ENCODE assay signal across 8 cellular contexts in the genomic region with DNA sequence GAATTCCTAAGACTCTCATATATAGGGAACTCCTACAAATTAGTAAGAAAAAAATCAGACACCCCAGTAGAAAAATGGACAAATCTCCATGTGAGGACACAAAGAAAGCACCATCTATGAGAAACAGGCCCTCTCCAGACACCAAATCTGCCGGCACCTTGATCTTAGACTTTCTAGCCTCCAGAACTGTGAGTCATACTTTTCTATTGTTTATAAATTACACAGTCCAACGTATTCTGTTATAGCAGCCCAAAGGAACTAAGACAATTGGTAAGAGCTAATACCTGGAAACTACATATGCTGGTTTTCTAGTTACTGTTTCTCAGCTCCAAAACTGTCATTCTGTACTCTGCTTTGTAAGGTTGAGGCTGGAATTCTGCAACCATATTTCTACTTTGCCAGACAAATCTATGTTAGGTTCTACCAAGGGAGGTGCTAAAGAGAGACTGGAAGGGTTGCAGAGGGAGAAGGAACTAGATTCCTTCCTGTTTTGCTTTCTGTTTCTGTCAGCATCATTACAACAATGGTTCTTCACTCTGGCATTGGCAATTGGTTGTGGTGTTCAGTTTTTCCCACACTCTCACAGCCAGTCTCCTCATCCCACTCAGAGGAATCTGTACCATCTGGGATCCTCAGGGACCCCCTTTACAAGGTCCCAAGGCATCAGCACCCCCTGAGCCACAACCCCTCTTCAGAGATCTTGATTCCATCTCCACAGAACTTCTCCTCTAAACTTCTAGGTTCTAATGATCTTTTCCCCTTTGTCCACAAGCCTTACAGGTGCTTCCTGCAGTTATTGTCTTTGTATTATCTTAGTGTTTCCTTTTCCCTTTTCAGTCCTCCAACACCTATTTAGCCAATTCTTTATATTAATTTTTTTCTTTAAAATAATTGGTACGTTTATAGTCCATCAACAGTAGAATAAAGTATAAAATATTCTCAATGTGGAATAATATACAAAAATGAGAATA. TPM values are rescaled to one million over a fixed set of nuclear protein-coding genes. Genes with fewer than 3 reads are reported as not detected.
DNase-seq lines count a peak whose midpoint lies in the region; ATAC-seq, FAIRE-seq and TF ChIP-seq lines count a peak whose summit lies in the region.

No MANE protein-coding gene starts in this region.

- no peaks in the 10 kb centered on the region for H4K20me1 ChIP-seq in keratinocyte (ENCODE audit: control insufficient read depth, extremely low read depth, insufficient read depth, low read length)

- H3K27me3 Mint-ChIP-seq in type B pancreatic cell, result no peaks in the 10 kb centered on the region

- H3K9me3 ChIP-seq in keratinocyte (ENCODE audit: control insufficient read depth, low read depth, low read length) (no peaks in the 10 kb centered on the region), transverse colon (no peaks in the 10 kb centered on the region)

- no peaks in the 10 kb centered on the region for H3K36me3 ChIP-seq in keratinocyte (ENCODE audit: control insufficient read depth in 2 of 2, extremely low read depth in 1 of 2, insufficient read depth in 2 of 2, low read length in 2 of 2)
- no peaks in the 10 kb centered on the region for H3K36me3 ChIP-seq in transverse colon

- H3K9me3 Mint-ChIP-seq in type B pancreatic cell, result no peaks in the 10 kb centered on the region

- H3K9me1 ChIP-seq in keratinocyte (ENCODE audit: control insufficient read depth, extremely low read depth, insufficient read depth, low read length), result peaks cover 3% of the 10 kb centered on the region

- TF ChIP-seq EP300 in transverse colon (IDR thresholded peaks at IDR 0.05; ENCODE audit: low read depth), result no peak

- H3K27me3 ChIP-seq in keratinocyte (ENCODE audit: control insufficient read depth, extremely low read depth, insufficient read depth, low read length) (no peaks in the 10 kb centered on the region), transverse colon (no peaks in the 10 kb centered on the region)

- H3K36me3 Mint-ChIP-seq in type B pancreatic cell, result no peaks in the 10 kb centered on the region

- H3K27ac Mint-ChIP-seq in type B pancreatic cell, result no peak overlapping the region

- in situ Hi-C loops in transverse colon (cut with MboI; ENCODE audit: low pct_ligation_motif_present in 1 of 4, low pct_unique_long_range_greater_than_20kb in 1 of 4, low sequenced_read_pairs in 3 of 4), result loop anchor here in 3 of 4 donors (10.0 to 25.0 kb wide), 3 partner anchors 103 to 128 kb away; partner anchors contain the start of gene AP1AR (in 2 of the 3)

- FAIRE-seq in keratinocyte (lab: Jason Lieb, UNC), result peak; percentile 48

- TF ChIP-seq POLR2A in transverse colon (IDR thresholded peaks at IDR 0.05), result no peak

- H3K9ac ChIP-seq in keratinocyte (ENCODE audit: control insufficient read depth, extremely low read depth, insufficient read depth, low read length), result no peak overlapping the region

- TF ChIP-seq CTCF in keratinocyte (optimal IDR thresholded peaks at IDR 0.05 in 1 of 3, IDR thresholded peaks at IDR 0.05 in 1 of 3, conservative IDR thresholded peaks at IDR 0.05 in 1 of 3; ENCODE audit: extremely low read depth in 1 of 3, insufficient read depth in 2 of 3, low read length in 3 of 3), result no peak
- TF ChIP-seq CTCF in type B pancreatic cell (conservative IDR thresholded peaks at IDR 0.05), result no peak
- no peak for TF ChIP-seq CTCF in transverse colon (IDR thresholded peaks at IDR 0.05)

- H3K4me3 Mint-ChIP-seq in type B pancreatic cell, result no peak overlapping the region

- H2AFZ ChIP-seq in keratinocyte (ENCODE audit: control insufficient read depth, low read length), result peak overlapping the region; percentile 45

- H3K4me3 ChIP-seq in keratinocyte (ENCODE audit: control insufficient read depth in 2 of 3, extremely low read depth in 1 of 3, insufficient read depth in 2 of 3, low read depth in 1 of 3, low read length in 3 of 3) (peak overlapping the region in 1 of 3 experiments; percentile 27), transverse colon (no peak overlapping the region)

- intact Hi-C loops in transverse colon (cut with DNase I; ENCODE audit: low total_unique reads), result no loop called here

- H3K79me2 ChIP-seq in keratinocyte (ENCODE audit: control insufficient read depth, insufficient read depth, low read length), result no peaks in the 10 kb centered on the region

- H3K4me1 ChIP-seq in keratinocyte (ENCODE audit: control insufficient read depth, extremely low read depth, insufficient read depth, low read length) (peaks cover 9% of the 10 kb centered on the region), transverse colon (peaks cover 0 to 32% (median 12%) of the 10 kb centered on the region in 4 donors)

- WGBS in transverse colon (ENCODE audit: low coverage in 1 of 2), 2 donors, result 41 to 47% methylated on average over 3 of the region's 3 CpGs

- DNase-seq in SIG-M5 (lab: John Stamatoyannopoulos, UW), result peak; percentile 18
- no peak for DNase-seq in keratinocyte (ENCODE audit: low read depth, low spot score)
- DNase-seq in activated naive CD4-positive, alpha-beta T cell treated with anti-CD3 and anti-CD28 coated beads, Interleukin-2, amount 50 U/mL, for 16 hours, result no peak
- DNase-seq in type B pancreatic cell (ENCODE audit: extremely low spot score, unreplicated experiment), result no peak
- no peak for DNase-seq in transverse colon

- dilution Hi-C loops in keratinocyte (cut with MboI; ENCODE audit: extremely low pct_ligation_motif_present, low sequenced_read_pairs), result no loop called here

- peaks cover 3% of the 10 kb centered on the region for H3K4me1 Mint-ChIP-seq in type B pancreatic cell (ENCODE audit: unreplicated experiment)

- H3K4me2 ChIP-seq in keratinocyte (ENCODE audit: control insufficient read depth, extremely low read depth, insufficient read depth, low read depth, low read length), result peak overlapping the region; percentile 55

- no peak overlapping the region for H3K27ac ChIP-seq in keratinocyte (ENCODE audit: control insufficient read depth, insufficient read depth, low read length)
- peak overlapping the region in 2 of 4 donors; percentile 2 to 4 for H3K27ac ChIP-seq in transverse colon

- ATAC-seq in GM18498 (IDR thresholded peaks at IDR 0.05; ENCODE audit: unreplicated experiment), result peak; percentile 70
- peak; percentile 60 for ATAC-seq in HG02763 (IDR thresholded peaks at IDR 0.05; ENCODE audit: unreplicated experiment)
- ATAC-seq in HG03521 (IDR thresholded peaks at IDR 0.05; ENCODE audit: unreplicated experiment), result no peak

RNA-seq across cellular contexts. Expression of gene FAM241A, which starts 35.5 kb away (rescaled TPM):
- 1.4 to 2.9 TPM (median 2.1 TPM) in 3 replicates for polyA plus RNA-seq in keratinocyte
- polyA plus RNA-seq in keratinocyte (2011; ENCODE audit: low read depth), result 1.4 TPM
- polyA plus RNA-seq in keratinocyte (2011; cell fraction: cytosol; rRNA removed), result 1.7 and 3.2 TPM in 2 replicates
- 1.6 and 2.2 TPM in 2 replicates for polyA plus RNA-seq in keratinocyte (2011; cell fraction: nucleus; rRNA removed)
- polyA plus RNA-seq in keratinocyte (2012; ENCODE audit: low replicate concordance), result 2.5 and 2.8 TPM in 2 replicates
- polyA minus RNA-seq in keratinocyte, result 0.26 to 1.5 TPM (median 0.53 TPM) in 3 replicates
- 0.77 TPM for polyA minus RNA-seq in keratinocyte (2011; cell fraction: cytosol; rRNA and poly(A)+ RNA removed)
- 0.95 and 1.4 TPM in 2 replicates for polyA minus RNA-seq in keratinocyte (2011; cell fraction: nucleus; rRNA and poly(A)+ RNA removed)
- total RNA-seq in type B pancreatic cell (ENCODE audit: low replicate concordance) (0.70 and 1.3 TPM in 2 replicates), transverse colon (1 to 10 TPM in 3 of 4 donors, under 1 TPM in 1; 0.37 to 4.4 (median 1.7) TPM)
